In genomic region chr4:77911842-77912450, GRCh38 we compare ENCODE assay signal across 13 cellular contexts. TPM values are rescaled to one million over a fixed set of nuclear protein-coding genes. Genes with fewer than 3 reads are reported as not detected.
DNase-seq lines count a peak whose midpoint lies in the region; ATAC-seq, FAIRE-seq and TF ChIP-seq lines count a peak whose summit lies in the region.
"Had no signal": no experiment of that assay in that cellular context is flagged by ENCODE, and none has a peak within 500 bp of the region (broad histone marks: within the 10 kb centered on the region; RNA-seq: fewer than 3 reads in every experiment).

No MANE protein-coding gene starts in this region.

- no peak for DNase-seq in GM12891 (ENCODE audit: insufficient read length, low spot score)
- peak; percentile 45 for DNase-seq in SKM-1 treated with dmso at 0.1 percent for 144 hours (lab: John Stamatoyannopoulos, UW; ENCODE audit: unreplicated experiment)
- no peak for DNase-seq in NCI-H2029 (lab: John Stamatoyannopoulos, UW)
- no peak for DNase-seq in activated naive CD8-positive, alpha-beta T cell treated with anti-CD3 and anti-CD28 coated beads for 36 hours
- DNase-seq in ACHN, result no peak
- no peak for DNase-seq in trophoblast cell
- DNase-seq: activated CD8-positive, alpha-beta T cell treated with anti-CD3 and anti-CD28 coated beads for 36 hours; NCI-H2029 treated with DMSO at 0.1 percent for 48 hours; psoas muscle; SHP77 treated with DMSO at 0.1 percent for 48 hours had no signal

- H3K27me3 ChIP-seq in trophoblast cell (ENCODE audit: insufficient read depth, low read length), result no peaks in the 10 kb centered on the region

- no peak overlapping the region for H2AFZ ChIP-seq in trophoblast cell (ENCODE audit: insufficient read depth, low read length, poor library complexity)

- H3K14ac ChIP-seq in trophoblast cell (ENCODE audit: low read length), result no peak overlapping the region

- H3K79me1 ChIP-seq in trophoblast cell (ENCODE audit: low read length), result no peaks in the 10 kb centered on the region

- H4K91ac ChIP-seq in trophoblast cell (ENCODE audit: low read depth, low read length), result no peak overlapping the region

- ATAC-seq in GM21390 (IDR thresholded peaks at IDR 0.05; ENCODE audit: unreplicated experiment) (peak; percentile 95), HG03103 (IDR thresholded peaks at IDR 0.05; ENCODE audit: low read depth, unreplicated experiment) (peak; percentile 81)
- ATAC-seq: activated CD8-positive, alpha-beta T cell treated with anti-CD3 and anti-CD28 coated beads for 36 hours; psoas muscle had no signal

- no peak overlapping the region for H2AK5ac ChIP-seq in trophoblast cell (ENCODE audit: low read length)

- peak; percentile 63 for FAIRE-seq in GM12891 (lab: Jason Lieb, UNC)

- H3K18ac ChIP-seq in trophoblast cell (ENCODE audit: low read length), result no peak overlapping the region

- peaks cover 9% of the 10 kb centered on the region for H3K4me1 Mint-ChIP-seq in activated naive CD8-positive, alpha-beta T cell treated with anti-CD3 and anti-CD28 coated beads for 36 hours

- no peak overlapping the region for H3K9ac ChIP-seq in trophoblast cell (ENCODE audit: low read length)

- no peak overlapping the region for H4K12ac ChIP-seq in trophoblast cell (ENCODE audit: low read depth, low read length)

- WGBS in trophoblast cell (ENCODE audit: extremely low coverage, insufficient coverage, insufficient read length), result no CpG with 5 or more reads among the region's 3 CpGs

- no peak overlapping the region for H4K8ac ChIP-seq in trophoblast cell (ENCODE audit: low read depth, low read length)

- no peak overlapping the region for H2BK12ac ChIP-seq in trophoblast cell (ENCODE audit: low read length)

- no peak overlapping the region for H2BK120ac ChIP-seq in trophoblast cell (ENCODE audit: insufficient read depth, low read length, poor library complexity)

- H3K27ac Mint-ChIP-seq in activated naive CD8-positive, alpha-beta T cell treated with anti-CD3 and anti-CD28 coated beads for 36 hours, result no peak overlapping the region
- H3K27ac Mint-ChIP-seq: activated CD8-positive, alpha-beta T cell treated with anti-CD3 and anti-CD28 coated beads for 36 hours had no signal

- H2BK5ac ChIP-seq in trophoblast cell (ENCODE audit: low read depth, low read length, poor library complexity), result no peak overlapping the region

- no peaks in the 10 kb centered on the region for H3K36me3 ChIP-seq in trophoblast cell (ENCODE audit: control insufficient read depth in 1 of 2, insufficient read depth in 2 of 2, low read length in 2 of 2)

- no peaks in the 10 kb centered on the region for H3K9me3 ChIP-seq in trophoblast cell (ENCODE audit: insufficient read depth, low read depth, low read length)
- H3K9me3 ChIP-seq: psoas muscle had no signal

- in situ Hi-C loops in ACHN (cut with HindIII; ENCODE audit: low pct_ligation_motif_present, low pct_unique_long_range_greater_than_20kb, low sequenced_read_pairs), result no loop called here

- no peak overlapping the region for H3K23ac ChIP-seq in trophoblast cell (ENCODE audit: low read length)

- no peak overlapping the region for H3K4me3 Mint-ChIP-seq in activated naive CD8-positive, alpha-beta T cell treated with anti-CD3 and anti-CD28 coated beads for 36 hours
- H3K4me3 Mint-ChIP-seq: activated CD8-positive, alpha-beta T cell treated with anti-CD3 and anti-CD28 coated beads for 36 hours had no signal

- no peaks in the 10 kb centered on the region for H3K79me2 ChIP-seq in trophoblast cell (ENCODE audit: control insufficient read depth, insufficient read depth, low read length, poor library complexity)

- no peak overlapping the region for H3K27ac ChIP-seq in trophoblast cell (ENCODE audit: low read depth, low read length)
- H3K27ac ChIP-seq: epithelial cell of prostate, psoas muscle had no signal

- H3K4me2 ChIP-seq in trophoblast cell (ENCODE audit: low read length), result no peak overlapping the region

- H3K4me3 ChIP-seq in trophoblast cell (ENCODE audit: low read depth, low read length), result no peak overlapping the region
- H3K4me3 ChIP-seq: psoas muscle had no signal

- no peaks in the 10 kb centered on the region for H3K27me3 Mint-ChIP-seq in activated naive CD8-positive, alpha-beta T cell treated with anti-CD3 and anti-CD28 coated beads for 36 hours
- H3K27me3 Mint-ChIP-seq: activated CD8-positive, alpha-beta T cell treated with anti-CD3 and anti-CD28 coated beads for 36 hours had no signal

- TF ChIP-seq POLR2A in GM12891 (IDR thresholded peaks at IDR 0.05; ENCODE audit: low read depth, low read length), result no peak

- H3K4me1 ChIP-seq in trophoblast cell (ENCODE audit: control insufficient read depth in 1 of 2, insufficient read depth in 2 of 2, low read length in 2 of 2), result no peaks in the 10 kb centered on the region
- H3K4me1 ChIP-seq: psoas muscle had no signal

- peaks cover 10% of the 10 kb centered on the region for H3K9me3 Mint-ChIP-seq in activated naive CD8-positive, alpha-beta T cell treated with anti-CD3 and anti-CD28 coated beads for 36 hours
- H3K9me3 Mint-ChIP-seq: activated CD8-positive, alpha-beta T cell treated with anti-CD3 and anti-CD28 coated beads for 36 hours had no signal

- no peak overlapping the region for H3K4ac ChIP-seq in trophoblast cell (ENCODE audit: low read depth, low read length)

- H3K36me3 Mint-ChIP-seq in activated naive CD8-positive, alpha-beta T cell treated with anti-CD3 and anti-CD28 coated beads for 36 hours, result peaks cover 63% of the 10 kb centered on the region

TF ChIP-seq in GM12891, 5 proteins besides CTCF, POLR2A, EP300 and RAD21:
- TF ChIP-seq PAX5 (IDR thresholded peaks at IDR 0.05; ENCODE audit: insufficient read depth, low read length, severe bottlenecking), result no peak
- TF ChIP-seq SPI1 (IDR thresholded peaks at IDR 0.05; ENCODE audit: low read depth, low read length), result peak; percentile 89
- no peak for TF ChIP-seq POU2F2 (IDR thresholded peaks at IDR 0.05; ENCODE audit: low read depth, low read length)
TF ChIP-seq in GM12891: peak in this region for 1.

RNA-seq across cellular contexts. Expression of gene MRPL1, which starts 49.3 kb away (rescaled TPM):
- polyA plus RNA-seq in GM12891 (2012; ENCODE audit: low read depth, missing spikeins), result 31.5 TPM
- total RNA-seq in activated naive CD8-positive, alpha-beta T cell treated with anti-CD3 and anti-CD28 coated beads for 36 hours, result 100 to 1,000 TPM; 103 to 112 TPM
- polyA plus RNA-seq in trophoblast cell (2013), result 42.8 and 43.0 TPM in 2 replicates
